In the genomic region with DNA sequence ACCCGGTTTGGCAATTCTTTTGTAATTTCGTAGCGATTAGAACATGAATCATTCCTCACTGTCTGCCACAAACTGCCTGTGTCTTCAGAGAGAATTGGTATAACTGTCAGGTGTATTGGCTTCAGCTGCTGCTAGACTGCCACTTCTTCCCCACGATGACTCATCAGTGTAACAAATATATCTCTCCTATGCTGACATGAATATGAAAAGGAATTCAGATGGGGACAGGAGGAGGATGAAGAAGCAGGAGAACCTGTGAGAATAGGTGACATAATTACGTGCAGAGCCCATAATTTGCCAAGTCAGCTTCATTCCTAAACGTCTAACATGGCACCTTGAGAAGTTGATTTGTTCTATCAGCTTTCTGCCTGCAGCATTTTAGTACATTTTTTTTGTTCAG, we compare ENCODE assay signal across 2 cellular contexts.
TF ChIP-seq lines count a peak whose summit lies in the region.

No MANE protein-coding gene starts in this region.

TF ChIP-seq in A549, 52 proteins besides CTCF, POLR2A, EP300 and RAD21 (continued from another document):
- TF ChIP-seq, protein P1, sequence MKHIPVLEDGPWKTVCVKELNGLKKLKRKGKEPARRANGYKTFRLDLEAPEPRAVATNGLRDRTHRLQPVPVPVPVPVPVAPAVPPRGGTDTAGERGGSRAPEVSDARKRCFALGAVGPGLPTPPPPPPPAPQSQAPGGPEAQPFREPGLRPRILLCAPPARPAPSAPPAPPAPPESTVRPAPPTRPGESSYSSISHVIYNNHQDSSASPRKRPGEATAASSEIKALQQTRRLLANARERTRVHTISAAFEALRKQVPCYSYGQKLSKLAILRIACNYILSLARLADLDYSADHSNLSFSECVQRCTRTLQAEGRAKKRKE (CRISPR knock-in tag; IDR thresholded peaks at IDR 0.05; ENCODE audit: low read depth) = no peak
- TF ChIP-seq CBX8 (IDR thresholded peaks at IDR 0.05) (no peak), CHD4 (IDR thresholded peaks at IDR 0.05; ENCODE audit: borderline replicate concordance) (no peak), FOXS1 (CRISPR knock-in tag; IDR thresholded peaks at IDR 0.05) (no peak), CBX2 (IDR thresholded peaks at IDR 0.05; ENCODE audit: borderline replicate concordance, low read depth) (no peak)
TF ChIP-seq in A549: peak in this region for 2.

TF ChIP-seq in GM23338, 12 proteins besides CTCF, POLR2A, EP300 and RAD21 (continued from another document):
- TF ChIP-seq, protein P2, sequence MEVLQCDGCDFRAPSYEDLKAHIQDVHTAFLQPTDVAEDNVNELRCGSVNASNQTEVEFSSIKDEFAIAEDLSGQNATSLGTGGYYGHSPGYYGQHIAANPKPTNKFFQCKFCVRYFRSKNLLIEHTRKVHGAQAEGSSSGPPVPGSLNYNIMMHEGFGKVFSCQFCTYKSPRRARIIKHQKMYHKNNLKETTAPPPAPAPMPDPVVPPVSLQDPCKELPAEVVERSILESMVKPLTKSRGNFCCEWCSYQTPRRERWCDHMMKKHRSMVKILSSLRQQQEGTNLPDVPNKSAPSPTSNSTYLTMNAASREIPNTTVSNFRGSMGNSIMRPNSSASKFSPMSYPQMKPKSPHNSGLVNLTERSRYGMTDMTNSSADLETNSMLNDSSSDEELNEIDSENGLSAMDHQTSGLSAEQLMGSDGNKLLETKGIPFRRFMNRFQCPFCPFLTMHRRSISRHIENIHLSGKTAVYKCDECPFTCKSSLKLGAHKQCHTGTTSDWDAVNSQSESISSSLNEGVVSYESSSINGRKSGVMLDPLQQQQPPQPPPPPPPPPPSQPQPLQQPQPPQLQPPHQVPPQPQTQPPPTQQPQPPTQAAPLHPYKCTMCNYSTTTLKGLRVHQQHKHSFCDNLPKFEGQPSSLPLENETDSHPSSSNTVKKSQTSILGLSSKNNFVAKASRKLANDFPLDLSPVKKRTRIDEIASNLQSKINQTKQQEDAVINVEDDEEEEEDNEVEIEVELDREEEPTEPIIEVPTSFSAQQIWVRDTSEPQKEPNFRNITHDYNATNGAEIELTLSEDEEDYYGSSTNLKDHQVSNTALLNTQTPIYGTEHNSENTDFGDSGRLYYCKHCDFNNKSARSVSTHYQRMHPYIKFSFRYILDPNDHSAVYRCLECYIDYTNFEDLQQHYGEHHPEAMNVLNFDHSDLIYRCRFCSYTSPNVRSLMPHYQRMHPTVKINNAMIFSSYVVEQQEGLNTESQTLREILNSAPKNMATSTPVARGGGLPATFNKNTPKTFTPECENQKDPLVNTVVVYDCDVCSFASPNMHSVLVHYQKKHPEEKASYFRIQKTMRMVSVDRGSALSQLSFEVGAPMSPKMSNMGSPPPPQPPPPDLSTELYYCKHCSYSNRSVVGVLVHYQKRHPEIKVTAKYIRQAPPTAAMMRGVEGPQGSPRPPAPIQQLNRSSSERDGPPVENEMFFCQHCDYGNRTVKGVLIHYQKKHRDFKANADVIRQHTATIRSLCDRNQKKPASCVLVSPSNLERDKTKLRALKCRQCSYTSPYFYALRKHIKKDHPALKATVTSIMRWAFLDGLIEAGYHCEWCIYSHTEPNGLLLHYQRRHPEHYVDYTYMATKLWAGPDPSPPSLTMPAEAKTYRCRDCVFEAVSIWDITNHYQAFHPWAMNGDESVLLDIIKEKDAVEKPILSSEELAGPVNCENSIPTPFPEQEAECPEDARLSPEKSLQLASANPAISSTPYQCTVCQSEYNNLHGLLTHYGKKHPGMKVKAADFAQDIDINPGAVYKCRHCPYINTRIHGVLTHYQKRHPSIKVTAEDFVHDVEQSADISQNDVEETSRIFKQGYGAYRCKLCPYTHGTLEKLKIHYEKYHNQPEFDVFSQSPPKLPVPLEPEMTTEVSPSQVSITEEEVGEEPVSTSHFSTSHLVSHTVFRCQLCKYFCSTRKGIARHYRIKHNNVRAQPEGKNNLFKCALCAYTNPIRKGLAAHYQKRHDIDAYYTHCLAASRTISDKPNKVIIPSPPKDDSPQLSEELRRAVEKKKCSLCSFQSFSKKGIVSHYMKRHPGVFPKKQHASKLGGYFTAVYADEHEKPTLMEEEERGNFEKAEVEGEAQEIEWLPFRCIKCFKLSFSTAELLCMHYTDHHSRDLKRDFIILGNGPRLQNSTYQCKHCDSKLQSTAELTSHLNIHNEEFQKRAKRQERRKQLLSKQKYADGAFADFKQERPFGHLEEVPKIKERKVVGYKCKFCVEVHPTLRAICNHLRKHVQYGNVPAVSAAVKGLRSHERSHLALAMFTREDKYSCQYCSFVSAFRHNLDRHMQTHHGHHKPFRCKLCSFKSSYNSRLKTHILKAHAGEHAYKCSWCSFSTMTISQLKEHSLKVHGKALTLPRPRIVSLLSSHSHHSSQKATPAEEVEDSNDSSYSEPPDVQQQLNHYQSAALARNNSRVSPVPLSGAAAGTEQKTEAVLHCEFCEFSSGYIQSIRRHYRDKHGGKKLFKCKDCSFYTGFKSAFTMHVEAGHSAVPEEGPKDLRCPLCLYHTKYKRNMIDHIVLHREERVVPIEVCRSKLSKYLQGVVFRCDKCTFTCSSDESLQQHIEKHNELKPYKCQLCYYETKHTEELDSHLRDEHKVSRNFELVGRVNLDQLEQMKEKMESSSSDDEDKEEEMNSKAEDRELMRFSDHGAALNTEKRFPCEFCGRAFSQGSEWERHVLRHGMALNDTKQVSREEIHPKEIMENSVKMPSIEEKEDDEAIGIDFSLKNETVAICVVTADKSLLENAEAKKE (CRISPR knock-in tag; IDR thresholded peaks at IDR 0.05) = no peak
